In the genomic region with DNA sequence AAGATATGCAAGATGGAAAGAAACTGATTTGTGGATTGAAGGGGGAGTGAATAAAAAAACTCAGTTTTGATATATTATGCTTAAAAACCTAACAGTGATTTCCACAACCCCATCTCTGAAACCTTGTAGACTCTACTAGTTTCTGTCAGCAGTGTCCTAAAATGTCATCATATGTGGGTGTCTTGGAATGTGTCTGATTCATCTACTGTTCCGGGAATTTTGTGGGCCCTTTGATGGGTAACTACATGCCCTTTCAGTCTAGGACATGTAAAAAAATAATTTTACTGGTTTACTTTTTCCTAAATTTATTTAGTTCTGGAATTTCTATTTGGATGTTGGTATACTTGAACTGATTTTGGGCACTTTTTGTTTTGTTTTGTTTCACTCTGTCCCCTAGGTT, we compare ENCODE assay signal across 15 cellular contexts.
DNase-seq lines count a peak whose midpoint lies in the region; ATAC-seq and TF ChIP-seq lines count a peak whose summit lies in the region.
"Had no signal": no experiment of that assay in that cellular context is flagged by ENCODE, and none has a peak within 500 bp of the region (broad histone marks: within the 10 kb centered on the region; RNA-seq: fewer than 3 reads in every experiment).

No MANE protein-coding gene starts in this region.

- H3K4me1 Mint-ChIP-seq in CD8-positive, alpha-beta memory T cell, result peaks cover 11 to 21% (median 19%) of the 10 kb centered on the region in 3 donors

- H3K27ac ChIP-seq in smooth muscle cell (ENCODE audit: low read depth), result peak overlapping the region; percentile 62
- no peak overlapping the region for H3K27ac ChIP-seq in CD8-positive, alpha-beta memory T cell (ENCODE audit: low read depth, low read length)

- CTCF ChIA-PET in CD8-positive, alpha-beta memory T cell (lab: Charles Lee), result no interaction called here

- TF ChIP-seq CTCF in epithelial cell of esophagus (IDR thresholded peaks at IDR 0.05; ENCODE audit: insufficient read depth, low read depth, low read length, missing control alignments) (no peak), smooth muscle cell (IDR thresholded peaks at IDR 0.05; ENCODE audit: borderline replicate concordance, insufficient read depth, poor library complexity, severe bottlenecking) (no peak)

- H3K36me3 ChIP-seq in smooth muscle cell (ENCODE audit: low read depth), result no peaks in the 10 kb centered on the region
- H3K36me3 ChIP-seq in CD8-positive, alpha-beta memory T cell (ENCODE audit: insufficient read depth, low read length), result no peaks in the 10 kb centered on the region

- H3F3A ChIP-seq in smooth muscle cell (ENCODE audit: low read depth), result no peaks in the 10 kb centered on the region

- no peaks in the 10 kb centered on the region for H3K27me3 ChIP-seq in smooth muscle cell (ENCODE audit: low read depth)
- H3K27me3 ChIP-seq in CD8-positive, alpha-beta memory T cell (ENCODE audit: insufficient read depth, low read length, poor library complexity, severe bottlenecking), result no peaks in the 10 kb centered on the region

- H3K4me3 Mint-ChIP-seq in CD8-positive, alpha-beta memory T cell, result no peak overlapping the region
- H3K4me3 Mint-ChIP-seq: B cell; CD4-positive, alpha-beta T cell; IgD-negative memory B cell had no signal

- no peaks in the 10 kb centered on the region for H3K9me3 Mint-ChIP-seq in CD8-positive, alpha-beta memory T cell
- H3K9me3 Mint-ChIP-seq: CD4-positive, alpha-beta T cell had no signal

- POLR2A ChIA-PET in CD8-positive, alpha-beta memory T cell (lab: Charles Lee), result no interaction called here

- no peaks in the 10 kb centered on the region for H3K9me3 ChIP-seq in smooth muscle cell (replicated peaks; ENCODE audit: low read depth)
- no peaks in the 10 kb centered on the region for H3K9me3 ChIP-seq in CD8-positive, alpha-beta memory T cell (ENCODE audit: low read length)

- no peaks in the 10 kb centered on the region for H4K20me1 ChIP-seq in smooth muscle cell (ENCODE audit: low read depth)

- H3K36me3 Mint-ChIP-seq in CD8-positive, alpha-beta memory T cell, result peaks cover 0 to 2% (median 0%) of the 10 kb centered on the region in 3 donors

- ATAC-seq in Right ventricle myocardium superior (ENCODE audit: poor library complexity), result no peak

- H3K9ac ChIP-seq in smooth muscle cell (ENCODE audit: low read depth), result no peak overlapping the region

- no peaks in the 10 kb centered on the region for H3K4me1 ChIP-seq in smooth muscle cell (ENCODE audit: low read depth)
- H3K4me1 ChIP-seq in CD8-positive, alpha-beta memory T cell (ENCODE audit: insufficient read depth, low read length), result peaks cover 8% of the 10 kb centered on the region

- peak overlapping the region; percentile 58 for H3K4me2 ChIP-seq in smooth muscle cell

- intact Hi-C loops in Right ventricle myocardium superior (cut with DNase I), result no loop called here

- H3K79me2 ChIP-seq in smooth muscle cell (ENCODE audit: low read depth), result no peaks in the 10 kb centered on the region

- DNase-seq in EL (peak; percentile 2), SW480 (ENCODE audit: low spot score) (peak; percentile 25), epithelial cell of esophagus (ENCODE audit: low read depth) (peak; percentile 13), smooth muscle cell (lab: John Stamatoyannopoulos, UW; ENCODE audit: unreplicated experiment) (no peak), Right ventricle myocardium superior (no peak), T-helper 2 cell (no peak)
- no peak for DNase-seq in CD8-positive, alpha-beta memory T cell
- DNase-seq: C1 segment of cervical spinal cord; CD4-positive, alpha-beta T cell; COR-L47; DMS153; DMS79 treated with DMSO at 0.1 percent for 48 hours; GF-D8 had no signal

- H3K4me3 ChIP-seq in epithelial cell of esophagus (ENCODE audit: low read length) (no peak overlapping the region), smooth muscle cell (no peak overlapping the region)
- no peak overlapping the region for H3K4me3 ChIP-seq in CD8-positive, alpha-beta memory T cell (ENCODE audit: low read length)

- peaks cover 0 to 3% of the 10 kb centered on the region in 2 donors for H3K27me3 Mint-ChIP-seq in CD8-positive, alpha-beta memory T cell
- H3K27me3 Mint-ChIP-seq: CD4-positive, alpha-beta T cell had no signal

- 3% methylated on average over 1 of the region's 1 CpG for WGBS in smooth muscle cell (ENCODE audit: low lambda C conversion rate)

- peak overlapping the region in 1 of 8 donors; percentile 35 for H3K27ac Mint-ChIP-seq in CD8-positive, alpha-beta memory T cell
- H3K27ac Mint-ChIP-seq: B cell; CD4-positive, alpha-beta T cell; IgD-negative memory B cell had no signal

- H2AFZ ChIP-seq in smooth muscle cell (ENCODE audit: low read depth), result no peak overlapping the region

Comparison
In these comparisons a context has a peak if more than half of its experiments do, and no peak if none do; other contexts are left out.
1. DNase-seq: peak in EL (single experiment), SW480 (single experiment) and epithelial cell of esophagus (single experiment); none in smooth muscle cell (single experiment), Right ventricle myocardium superior (single experiment), CD8-positive, alpha-beta memory T cell (0 of 5) and T-helper 2 cell (0 of 5).